In genomic region chr4:73707918-73708577, GRCh38 we compare ENCODE assay signal across 7 cellular contexts. TPM values are rescaled to one million over a fixed set of nuclear protein-coding genes. Genes with fewer than 3 reads are reported as not detected.
DNase-seq lines count a peak whose midpoint lies in the region; ATAC-seq and TF ChIP-seq lines count a peak whose summit lies in the region.

No MANE protein-coding gene starts in this region.

- CTCF ChIA-PET in HEK293 (lab: Yijun Ruan, JAX) = no interaction called here

- H3K27me3 ChIP-seq in foreskin keratinocyte = no peaks in the 10 kb centered on the region
- no peaks in the 10 kb centered on the region for H3K27me3 ChIP-seq in tibial artery

- ATAC-seq in foreskin keratinocyte (peak; percentile 70), GM19324 (IDR thresholded peaks at IDR 0.05; ENCODE audit: low FRiP score, unreplicated experiment) (no peak)

- intact Hi-C loops in tibial artery (cut with DNase I; ENCODE audit: low total_unique reads) = no loop called here

- H3K9me3 ChIP-seq in HEK293 (ENCODE audit: control insufficient read depth, insufficient read depth, low read depth, low read length) = no peaks in the 10 kb centered on the region
- H3K9me3 ChIP-seq in tibial artery = no peaks in the 10 kb centered on the region

- DNase-seq in SIG-M5 (lab: John Stamatoyannopoulos, UW) (peak; percentile 18), foreskin keratinocyte (peak; percentile 79 to 89), tibial artery (peak; percentile 66 to 78), NCI-H748 treated with DMSO at 0.1 percent for 48 hours (lab: John Stamatoyannopoulos, UW) (no peak)
- DNase-seq in activated CD4-positive, CD25-positive, alpha-beta regulatory T cell treated with anti-CD3 and anti-CD28 coated beads, Interleukin-2, amount 50 U/mL, for 72 hours = no peak

- H3K27ac ChIP-seq in HEK293 (ENCODE audit: extremely low read depth, low read depth, low read length) (no peak overlapping the region), foreskin keratinocyte (peak overlapping the region; percentile 67), tibial artery (peak overlapping the region; percentile 32 to 63)

- H3K4me1 ChIP-seq in HEK293 (ENCODE audit: control insufficient read depth, insufficient read depth, low read length) (no peaks in the 10 kb centered on the region), foreskin keratinocyte (peaks cover 54% of the 10 kb centered on the region), tibial artery (peaks cover 0 to 32% (median 29%) of the 10 kb centered on the region in 4 donors)

- H3K36me3 ChIP-seq in HEK293 (ENCODE audit: control insufficient read depth in 2 of 2, insufficient read depth in 1 of 2, low read length in 2 of 2) = no peaks in the 10 kb centered on the region
- no peaks in the 10 kb centered on the region for H3K36me3 ChIP-seq in tibial artery

- no peak overlapping the region for H3K4me3 ChIP-seq in HEK293 (ENCODE audit: low read depth, low read length)
- H3K4me3 ChIP-seq in tibial artery = peak overlapping the region in 1 of 2 donors; percentile 22

- no peak for TF ChIP-seq CTCF in HEK293 (tag by site-specific recombination; IDR thresholded peaks at IDR 0.05)
- TF ChIP-seq CTCF in foreskin keratinocyte (conservative IDR thresholded peaks at IDR 0.05) = no peak
- TF ChIP-seq CTCF in tibial artery (IDR thresholded peaks at IDR 0.05) = no peak

- POLR2A ChIA-PET in HEK293 (lab: Yijun Ruan, JAX) = no interaction called here

TF ChIP-seq in HEK293, 187 proteins besides CTCF, POLR2A, EP300 and RAD21 (continues in another document):
- TF ChIP-seq ZNF354C (tag by site-specific recombination; IDR thresholded peaks at IDR 0.05; ENCODE audit: borderline replicate concordance, low read depth) (no peak), BCL11A (tag by site-specific recombination; IDR thresholded peaks at IDR 0.05; ENCODE audit: low read depth) (no peak), ZNF174 (tag by site-specific recombination; IDR thresholded peaks at IDR 0.05) (no peak), ZNF560 (tag by site-specific recombination; IDR thresholded peaks at IDR 0.05; ENCODE audit: borderline replicate concordance) (no peak), SP7 (tag by site-specific recombination; IDR thresholded peaks at IDR 0.05) (no peak), KLF17 (tag by site-specific recombination; IDR thresholded peaks at IDR 0.05) (no peak), ZNF146 (tag by site-specific recombination; IDR thresholded peaks at IDR 0.05) (no peak), ZNF10 (tag by site-specific recombination; IDR thresholded peaks at IDR 0.05) (no peak), MYNN (tag by site-specific recombination; IDR thresholded peaks at IDR 0.05; ENCODE audit: borderline replicate concordance) (no peak), AEBP2 (tag by site-specific recombination; IDR thresholded peaks at IDR 0.05; ENCODE audit: borderline replicate concordance) (no peak), ZNF404 (tag by site-specific recombination; IDR thresholded peaks at IDR 0.05) (no peak), ZNF302 (tag by site-specific recombination; IDR thresholded peaks at IDR 0.05; ENCODE audit: low read depth) (no peak), KLF1 (tag by site-specific recombination; IDR thresholded peaks at IDR 0.05) (no peak), KLF8 (tag by site-specific recombination; IDR thresholded peaks at IDR 0.05) (no peak), ZNF121 (tag by site-specific recombination; IDR thresholded peaks at IDR 0.05) (no peak), ZNF366 (tag by site-specific recombination; conservative IDR thresholded peaks at IDR 0.05) (no peak), ZNF777 (tag by site-specific recombination; IDR thresholded peaks at IDR 0.05; ENCODE audit: borderline replicate concordance) (no peak), SP2 (tag by site-specific recombination; IDR thresholded peaks at IDR 0.05) (no peak), ZBTB48 (tag by site-specific recombination; IDR thresholded peaks at IDR 0.05) (0 out of 2 replicates have a peak, but pooled peaks have one; percentile 35), ZNF18 (tag by site-specific recombination; IDR thresholded peaks at IDR 0.05) (no peak), ZNF26 (tag by site-specific recombination; IDR thresholded peaks at IDR 0.05) (no peak), ZNF791 (tag by site-specific recombination; IDR thresholded peaks at IDR 0.05) (no peak), ZNF624 (tag by site-specific recombination; IDR thresholded peaks at IDR 0.05) (no peak), PRDM10 (tag by site-specific recombination; IDR thresholded peaks at IDR 0.05) (peak; percentile 25; the same call in 1 of the 2 replicates)

RNA-seq across cellular contexts. Expression of gene CXCL8, which starts 32.3 kb away (rescaled TPM):
- total RNA-seq in foreskin keratinocyte = 2.5 and 2.9 TPM in 2 replicates
- polyA plus RNA-seq in foreskin keratinocyte = 1.0 and 1.5 TPM in 2 replicates

Comparison
In these comparisons a context has a peak if more than half of its experiments do, and no peak if none do; other contexts are left out.
1. DNase-seq: peak in SIG-M5 (single experiment), foreskin keratinocyte (2 of 2) and tibial artery (2 of 2); none in activated CD4-positive, CD25-positive, alpha-beta regulatory T cell treated with anti-CD3 and anti-CD28 coated beads, Interleukin-2, amount 50 U/mL, for 72 hours (single experiment) and NCI-H748 treated with DMSO at 0.1 percent for 48 hours (single experiment).